Comparison of ENCODE assay signal across 21 cellular contexts in the genomic region with DNA sequence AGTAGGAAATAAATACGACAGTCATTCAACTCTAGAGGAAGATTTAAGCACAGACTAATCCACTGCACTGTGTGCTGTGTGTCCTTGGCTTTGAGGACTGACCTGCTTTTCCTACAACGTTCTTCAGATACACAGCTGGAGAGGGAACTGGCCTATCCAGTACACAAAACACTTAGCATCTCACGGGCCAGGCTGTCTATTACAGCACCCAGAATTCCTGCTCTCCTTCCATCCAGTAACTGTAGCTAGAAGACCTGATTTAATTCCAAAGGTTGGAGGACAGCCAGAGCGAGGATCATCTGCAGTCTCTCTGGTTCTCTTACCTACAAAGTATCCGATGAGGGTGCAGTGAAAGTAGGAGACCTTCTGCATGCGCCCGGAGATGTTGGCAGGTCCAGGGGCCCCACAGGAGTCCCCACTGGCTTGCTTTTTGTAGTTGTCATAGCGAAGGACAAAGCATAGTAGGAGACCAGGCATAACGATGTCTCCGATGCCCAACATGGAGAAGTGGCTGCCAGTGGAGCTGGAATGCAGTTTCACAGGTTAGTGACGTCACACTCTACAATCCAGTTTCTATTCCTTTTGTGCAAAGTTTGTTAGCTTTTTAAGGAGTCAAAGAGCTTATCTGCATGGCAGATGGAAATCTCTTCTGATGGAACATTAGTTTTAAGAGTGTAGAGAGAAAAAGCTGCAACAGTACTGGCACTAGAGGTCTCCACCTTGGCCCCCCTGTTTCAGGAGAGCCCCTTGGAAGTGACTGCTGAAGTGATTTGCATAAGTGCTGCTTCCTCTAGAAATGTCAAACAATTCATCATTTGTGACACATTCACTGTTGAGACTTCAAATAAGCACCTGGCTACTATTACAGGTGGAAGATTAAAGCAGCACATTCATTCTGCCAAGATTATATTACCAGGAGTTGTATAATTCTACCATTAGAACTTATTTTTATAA. TPM values are rescaled to one million over a fixed set of nuclear protein-coding genes. Genes with fewer than 3 reads are reported as not detected.
DNase-seq lines count a peak whose midpoint lies in the region; ATAC-seq and TF ChIP-seq lines count a peak whose summit lies in the region.
"Had no signal": no experiment of that assay in that cellular context is flagged by ENCODE, and none has a peak within 500 bp of the region (broad histone marks: within the 10 kb centered on the region; RNA-seq: fewer than 3 reads in every experiment).

No MANE protein-coding gene starts in this region.

- TF ChIP-seq POLR2A in upper lobe of left lung (IDR thresholded peaks at IDR 0.05) = no peak

- ATAC-seq in Right ventricle myocardium inferior (no peak), lung (ENCODE audit: insufficient read depth, low FRiP score) (no peak), upper lobe of left lung (ENCODE audit: low FRiP score in 2 of 2) (peak; percentile 31 to 53), GM21528 (IDR thresholded peaks at IDR 0.05; ENCODE audit: low FRiP score, unreplicated experiment) (no peak)
- ATAC-seq: GM23338, K562 had no signal

- H3K4me3 ChIP-seq in cardiac muscle cell = no peak overlapping the region
- no peak overlapping the region for H3K4me3 ChIP-seq in SU-DHL-6 (ENCODE audit: insufficient read depth, low read length, poor library complexity, severe bottlenecking)
- no peak overlapping the region for H3K4me3 ChIP-seq in lung
- H3K4me3 ChIP-seq in upper lobe of left lung = no peak overlapping the region
- H3K4me3 ChIP-seq: GM23338, K562, psoas muscle, skin epidermis had no signal

- H3K4me2 ChIP-seq in SU-DHL-6 (ENCODE audit: low read depth, low read length, poor library complexity, severe bottlenecking) = no peak overlapping the region
- H3K4me2 ChIP-seq: GM23338 had no signal

- no peaks in the 10 kb centered on the region for H3K9me2 ChIP-seq in SU-DHL-6 (replicated peaks; ENCODE audit: insufficient read depth, low read length)

- 77 to 82% methylated on average over 11 of the region's 11 CpGs for WGBS in lung, 2 donors
- 78 to 81% methylated on average over 11 of the region's 11 CpGs for WGBS in upper lobe of left lung, 2 donors

- intact Hi-C loops in Right ventricle myocardium inferior (cut with DNase I) = no loop called here

- H3K9ac ChIP-seq in SU-DHL-6 (ENCODE audit: low read length) = no peak overlapping the region

- H4K20me1 ChIP-seq in SU-DHL-6 (ENCODE audit: low read depth, low read length) = no peaks in the 10 kb centered on the region

- H3F3A ChIP-seq in SU-DHL-6 (ENCODE audit: insufficient read depth) = 0 out of 2 replicates have a peak, but pooled peaks cover 3% of the 10 kb centered on the region

- DNase-seq in cardiac muscle cell (ENCODE audit: low read depth in 1 of 2, low spot score in 1 of 2) (no peak), Right ventricle myocardium inferior (ENCODE audit: missing footprints) (no peak), lung (ENCODE audit: low spot score) (peak; percentile 51), upper lobe of left lung (peak in 1 of 2 donors; percentile 44), NCI-H524 (lab: John Stamatoyannopoulos, UW) (no peak)
- no peak for DNase-seq in activated CD4-positive, alpha-beta T cell treated with anti-CD3 and anti-CD28 coated beads for 48 hours
- DNase-seq: activated gamma-delta T cell treated with Interleukin-2 at 50 U/mL for 16 hours; CD4-positive, CD25-positive, alpha-beta regulatory T cell; effector memory CD4-positive, alpha-beta T cell; mesenchymal stem cell; NCI-H187 treated with DMSO at 0.1 percent for 48 hours; NCI-H446; psoas muscle; stimulated activated CD4-positive, alpha-beta T cell treated with anti-CD3 and anti-CD28 coated beads, Interleukin-4, amount 100 ng/mL, for 4 hours; substantia nigra; SW 1271 had no signal

- H3K36me3 ChIP-seq in cardiac muscle cell (peaks cover 40% of the 10 kb centered on the region), SU-DHL-6 (ENCODE audit: low read length) (no peaks in the 10 kb centered on the region), lung (ENCODE audit: control insufficient read depth in 2 of 2, insufficient read depth in 2 of 2, low read length in 2 of 2) (peaks cover 26 to 48% of the 10 kb centered on the region in 2 donors), upper lobe of left lung (peaks cover 18 to 71% (median 54%) of the 10 kb centered on the region in 4 donors)

- H3K4me1 ChIP-seq in cardiac muscle cell (ENCODE audit: low read depth) (peaks cover 14% of the 10 kb centered on the region), lung (ENCODE audit: control insufficient read depth in 2 of 2, insufficient read depth in 2 of 2, low read length in 2 of 2) (no peaks in the 10 kb centered on the region), upper lobe of left lung (peaks cover 0 to 14% (median 2%) of the 10 kb centered on the region in 4 donors)

- H3K27me3 ChIP-seq in cardiac muscle cell (no peaks in the 10 kb centered on the region), SU-DHL-6 (ENCODE audit: low read length) (no peaks in the 10 kb centered on the region), lung (ENCODE audit: control insufficient read depth, insufficient read depth) (no peaks in the 10 kb centered on the region), upper lobe of left lung (no peaks in the 10 kb centered on the region)

- no peaks in the 10 kb centered on the region for H3K79me2 ChIP-seq in SU-DHL-6 (ENCODE audit: insufficient read depth, low read length)

- H3K9me3 ChIP-seq in cardiac muscle cell (ENCODE audit: low read depth) (no peaks in the 10 kb centered on the region), SU-DHL-6 (ENCODE audit: insufficient read depth, low read length) (no peaks in the 10 kb centered on the region), lung (ENCODE audit: control insufficient read depth in 2 of 2, insufficient read depth in 1 of 2, low read length in 1 of 2) (no peaks in the 10 kb centered on the region), upper lobe of left lung (no peaks in the 10 kb centered on the region)
- H3K9me3 ChIP-seq: psoas muscle had no signal

- H3K27ac ChIP-seq in cardiac muscle cell (peak overlapping the region; percentile 53), SU-DHL-6 (ENCODE audit: low read depth, low read length) (peak overlapping the region; percentile 37), lung (ENCODE audit: low read depth in 1 of 2, low read length in 1 of 2) (peak overlapping the region in 1 of 2 donors; percentile 51), upper lobe of left lung (peak overlapping the region in 3 of 4 donors; percentile 10 to 45 (median 40))
- H3K27ac ChIP-seq: psoas muscle had no signal

- H2AFZ ChIP-seq in SU-DHL-6 (ENCODE audit: low read depth, low read length, severe bottlenecking) = no peak overlapping the region
- H2AFZ ChIP-seq: GM23338 had no signal

- no peak for TF ChIP-seq EP300 in upper lobe of left lung (IDR thresholded peaks at IDR 0.05)

- no peak for TF ChIP-seq CTCF in cardiac muscle cell (IDR thresholded peaks at IDR 0.05; ENCODE audit: low read depth, low read length)
- TF ChIP-seq CTCF in SU-DHL-6 (IDR thresholded peaks at IDR 0.05; ENCODE audit: insufficient read depth, low read length, poor library complexity, severe bottlenecking) = no peak
- TF ChIP-seq CTCF in lung (IDR thresholded peaks at IDR 0.05; ENCODE audit: control extremely low read depth, extremely low read depth) = no peak
- no peak for TF ChIP-seq CTCF in upper lobe of left lung (IDR thresholded peaks at IDR 0.05)

RNA-seq across cellular contexts. Expression of a gene that starts 41.7 kb away (rescaled TPM):
- total RNA-seq in cardiac muscle cell = 34.3 and 59.8 TPM in 2 replicates
- 35.9 and 77.1 TPM in 2 replicates for polyA plus RNA-seq in cardiac muscle cell
- total RNA-seq in Right ventricle myocardium inferior = 108 TPM
- total RNA-seq in lung = 10 to 100 TPM; 16.4 to 32.4 TPM
- polyA plus RNA-seq in lung = 10 to 100 TPM; 22.3 to 31.6 TPM
- 10 to 100 TPM; 24.1 to 43.1 (median 32.9) TPM for total RNA-seq in upper lobe of left lung

RNA-seq across cellular contexts. Expression of a gene that starts 57.1 kb away (rescaled TPM):
- total RNA-seq in cardiac muscle cell (22.0 and 28.2 TPM in 2 replicates), Right ventricle myocardium inferior (14.0 TPM), lung (10 to 100 TPM; 30.2 to 43.2 TPM), upper lobe of left lung (10 to 100 TPM; 18.8 to 28.7 (median 22.8) TPM)
- polyA plus RNA-seq in cardiac muscle cell (14.1 and 14.7 TPM in 2 replicates), lung (10 to 100 TPM in 1 of 2 donors, 1 to 10 TPM in 1; 8.6 to 21.2 TPM)

Comparison
In these comparisons a context has a peak if more than half of its experiments do, and no peak if none do; other contexts are left out.
1. ATAC-seq: peak in upper lobe of left lung (2 of 2); none in Right ventricle myocardium inferior (single experiment), lung (single experiment) and GM21528 (single experiment).